Comparison of ENCODE assay signal across 16 cellular contexts in the genomic region with DNA sequence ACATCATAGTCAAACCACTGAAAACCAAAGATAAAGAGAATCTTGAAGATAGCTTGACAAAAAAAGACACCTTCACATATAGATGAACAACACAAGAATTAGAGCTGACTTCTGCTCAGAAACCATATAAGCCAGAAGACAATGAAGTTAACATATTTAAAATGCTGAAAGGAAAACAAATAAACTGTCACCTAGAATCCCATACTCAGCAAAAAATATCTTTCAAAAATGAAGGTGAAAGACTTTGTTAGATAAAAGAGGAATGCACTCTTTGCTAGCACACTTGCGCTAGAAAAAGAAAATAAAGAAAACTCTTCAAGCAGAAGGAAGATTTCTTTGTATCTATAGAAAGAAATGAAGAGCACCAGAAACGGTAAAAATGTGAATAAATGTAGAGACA. TPM values are rescaled to one million over a fixed set of nuclear protein-coding genes. Genes with fewer than 3 reads are reported as not detected.
DNase-seq lines count a peak whose midpoint lies in the region; ATAC-seq, FAIRE-seq and TF ChIP-seq lines count a peak whose summit lies in the region.
"Had no signal": no experiment of that assay in that cellular context is flagged by ENCODE, and none has a peak within 500 bp of the region (broad histone marks: within the 10 kb centered on the region; RNA-seq: fewer than 3 reads in every experiment).

No MANE protein-coding gene starts in this region.

- FAIRE-seq in A549 (lab: Jason Lieb, UNC), result no peak
- no peak for FAIRE-seq in K562 (lab: Jason Lieb, UNC)
- FAIRE-seq: A204.1, GM12878, GM18507 had no signal

- no peaks in the 10 kb centered on the region for H3K4me1 ChIP-seq in A549
- H3K4me1 ChIP-seq in CD4-positive, alpha-beta memory T cell (ENCODE audit: insufficient read depth, low read length), result peaks cover 9% of the 10 kb centered on the region
- H3K4me1 ChIP-seq in K562 (replicated peaks in 1 of 2; ENCODE audit: control insufficient read depth in 2 of 2, insufficient read depth in 2 of 2, low read length in 2 of 2), result no peaks in the 10 kb centered on the region
- H3K4me1 ChIP-seq: BE2C had no signal

- peaks cover 22 to 38% (median 27%) of the 10 kb centered on the region in 4 donors for H3K4me1 Mint-ChIP-seq in CD4-positive, alpha-beta memory T cell
- peaks cover 23 to 35% of the 10 kb centered on the region in 2 donors for H3K4me1 Mint-ChIP-seq in natural killer cell
- H3K4me1 Mint-ChIP-seq in Calu3 (ENCODE audit: low read depth, unreplicated experiment), result no peaks in the 10 kb centered on the region

- TF ChIP-seq RAD21 in A549 (conservative IDR thresholded peaks at IDR 0.05 in 1 of 2, IDR thresholded peaks at IDR 0.05 in 1 of 2) (no peak), K562 (CRISPR knock-in tag; conservative IDR thresholded peaks at IDR 0.05 in 1 of 2, IDR thresholded peaks at IDR 0.05 in 1 of 2) (no peak)

- CTCF ChIA-PET in A549 (lab: Yijun Ruan, JAX) (no interaction called here), K562 (lab: Yijun Ruan, JAX; ENCODE audit: low intra/inter-chr PET ratio) (no interaction called here), Calu3 (lab: Charles Lee) (no interaction called here)
- CTCF ChIA-PET in CD4-positive, alpha-beta memory T cell (lab: Charles Lee; ENCODE audit: partially characterized antibody), result no interaction called here

- in situ Hi-C loops in K562 (cut with MboI), result no loop called here

- peak overlapping the region in 1 of 8 donors; percentile 35 for H3K4me3 Mint-ChIP-seq in CD4-positive, alpha-beta memory T cell
- no peak overlapping the region for H3K4me3 Mint-ChIP-seq in natural killer cell
- no peak overlapping the region for H3K4me3 Mint-ChIP-seq in Calu3 (ENCODE audit: low read depth, unreplicated experiment)
- H3K4me3 Mint-ChIP-seq: GM23338 had no signal

- WGBS in A549 (ENCODE audit: missing lambda C conversion rate), result 92% methylated on average over 2 of the region's 2 CpGs
- WGBS in K562 (ENCODE audit: insufficient coverage, low coverage, missing lambda C conversion rate), result 54% methylated on average over 2 of the region's 2 CpGs

- H3K27me3 Mint-ChIP-seq in CD4-positive, alpha-beta memory T cell, result no peaks in the 10 kb centered on the region
- H3K27me3 Mint-ChIP-seq in natural killer cell (ENCODE audit: low read depth in 2 of 2) (no peaks in the 10 kb centered on the region), Calu3 (ENCODE audit: unreplicated experiment) (no peaks in the 10 kb centered on the region)

- H3K9me1 ChIP-seq in K562 (ENCODE audit: control insufficient read depth, insufficient read depth, low read length), result no peaks in the 10 kb centered on the region

- H3K4me2 ChIP-seq in A549 (no peak overlapping the region), K562 (ENCODE audit: insufficient read depth, low read length) (no peak overlapping the region)
- H3K4me2 ChIP-seq: GM23338 had no signal

- TF ChIP-seq CTCF in A549 (IDR thresholded peaks at IDR 0.05) (no peak), K562 (IDR thresholded peaks at IDR 0.05 in 2 of 3, conservative IDR thresholded peaks at IDR 0.05 in 1 of 3; ENCODE audit: insufficient read depth in 2 of 3, low read depth in 1 of 3, low read length in 3 of 3) (no peak), natural killer cell (IDR thresholded peaks at IDR 0.05) (no peak), Calu3 (IDR thresholded peaks at IDR 0.05; ENCODE audit: unreplicated experiment) (no peak)

- no peak for TF ChIP-seq EP300 in A549 (IDR thresholded peaks at IDR 0.05)
- no peak for TF ChIP-seq EP300 in K562 (IDR thresholded peaks at IDR 0.05; ENCODE audit: low read length)

- peaks cover 72 to 73% of the 10 kb centered on the region in 2 donors for H3K36me3 Mint-ChIP-seq in CD4-positive, alpha-beta memory T cell
- H3K36me3 Mint-ChIP-seq in natural killer cell (no peaks in the 10 kb centered on the region), Calu3 (ENCODE audit: insufficient read depth, unreplicated experiment) (peaks cover 22% of the 10 kb centered on the region)

- no peak overlapping the region for H2AFZ ChIP-seq in K562 (ENCODE audit: low read depth, low read length)
- H2AFZ ChIP-seq: GM23338 had no signal

- BruUV-seq in K562 (replicated peaks; lab: Mats Ljungman, UMichigan) (no TSS peak), Calu3 (replicated peaks; lab: Mats Ljungman, UMichigan) (no TSS peak)

- POLR2A ChIA-PET in A549 (lab: Yijun Ruan, JAX), result no interaction called here
- POLR2A ChIA-PET in CD4-positive, alpha-beta memory T cell (lab: Charles Lee; ENCODE audit: partially characterized antibody), result no interaction called here
- POLR2A ChIA-PET in K562 (lab: Yijun Ruan, JAX), result no interaction called here

- H3K27ac Mint-ChIP-seq in CD4-positive, alpha-beta memory T cell, result peak overlapping the region in 4 of 7 donors; percentile 11 to 67 (median 52)
- H3K27ac Mint-ChIP-seq in natural killer cell (peak overlapping the region; percentile 13 to 25), Calu3 (ENCODE audit: unreplicated experiment) (no peak overlapping the region)
- H3K27ac Mint-ChIP-seq: GM23338 had no signal

- no peak for TF ChIP-seq POLR2A in A549 (IDR thresholded peaks at IDR 0.05; ENCODE audit: low read length)
- no peak for TF ChIP-seq POLR2A in K562 (conservative IDR thresholded peaks at IDR 0.05)

- DNase-seq in A549 (ENCODE audit: low read depth in 1 of 2, low spot score in 1 of 2) (no peak), K562 (ENCODE audit: extremely low read depth in 1 of 4, low spot score in 3 of 4) (no peak), natural killer cell (no peak), DMS114 treated with DMSO at 0.1 percent for 48 hours (lab: John Stamatoyannopoulos, UW; ENCODE audit: unreplicated experiment) (no peak), Calu3 (no peak)
- DNase-seq in CD4-positive, alpha-beta memory T cell, result no peak
- no peak for DNase-seq in stimulated activated naive CD4-positive, alpha-beta T cell (lab: John Stamatoyannopoulos, UW)
- DNase-seq: BE2C, DMS 273 treated with DMSO at 0.1 percent for 48 hours, DMS79, H7 had no signal

- H3K27ac ChIP-seq in A549 (no peak overlapping the region), K562 (ENCODE audit: extremely low read depth, low read depth, low read length) (no peak overlapping the region)
- no peak overlapping the region for H3K27ac ChIP-seq in CD4-positive, alpha-beta memory T cell (ENCODE audit: low read depth, low read length)
- H3K27ac ChIP-seq: C4-2B had no signal

- H3K4me3 ChIP-seq in A549, result no peak overlapping the region
- no peak overlapping the region for H3K4me3 ChIP-seq in CD4-positive, alpha-beta memory T cell (ENCODE audit: low read length in 2 of 2)
- H3K4me3 ChIP-seq in K562, result no peak overlapping the region
- H3K4me3 ChIP-seq: GM12878, GM23338 had no signal

- H3K9ac ChIP-seq in K562 (ENCODE audit: insufficient read depth in 1 of 2, low read depth in 2 of 2, low read length in 2 of 2), result no peak overlapping the region

- no peaks in the 10 kb centered on the region for H4K20me1 ChIP-seq in K562 (replicated peaks; ENCODE audit: control insufficient read depth, insufficient read depth, low read length)

- H3K9me3 ChIP-seq in A549, result no peaks in the 10 kb centered on the region
- no peaks in the 10 kb centered on the region for H3K9me3 ChIP-seq in CD4-positive, alpha-beta memory T cell (ENCODE audit: control insufficient read depth in 1 of 2, low read length in 2 of 2)
- H3K9me3 ChIP-seq in K562 (replicated peaks; ENCODE audit: control insufficient read depth, insufficient read depth, low read depth, low read length), result no peaks in the 10 kb centered on the region
- H3K9me3 ChIP-seq: BE2C had no signal

- no peaks in the 10 kb centered on the region for H3K27me3 ChIP-seq in CD4-positive, alpha-beta memory T cell (ENCODE audit: insufficient read depth, low read length)
- no peaks in the 10 kb centered on the region for H3K27me3 ChIP-seq in K562 (ENCODE audit: control insufficient read depth in 2 of 2, insufficient read depth in 2 of 2, low read length in 2 of 2)
- H3K27me3 ChIP-seq: BE2C had no signal

- H3K9me3 Mint-ChIP-seq in CD4-positive, alpha-beta memory T cell, result peaks cover 0 to 2% (median 0%) of the 10 kb centered on the region in 8 donors
- H3K9me3 Mint-ChIP-seq in natural killer cell, result no peaks in the 10 kb centered on the region
- H3K9me3 Mint-ChIP-seq in Calu3 (ENCODE audit: low read depth, unreplicated experiment), result no peaks in the 10 kb centered on the region
- H3K9me3 Mint-ChIP-seq: GM23338 had no signal

- intact Hi-C loops in CD4-positive, alpha-beta memory T cell (cut with micrococcal nuclease), result no loop called here
- intact Hi-C loops in K562 (cut with micrococcal nuclease), result no loop called here
- intact Hi-C loops in natural killer cell (cut with micrococcal nuclease), result no loop called here
- intact Hi-C loops in Calu3 (cut with micrococcal nuclease; ENCODE audit: unreplicated experiment), result no loop called here

- H3K79me2 ChIP-seq in K562 (ENCODE audit: control insufficient read depth, insufficient read depth, low read length), result no peaks in the 10 kb centered on the region

- ATAC-seq in A549 (no peak), K562 (no peak), natural killer cell (no peak)
- ATAC-seq: GM12878, GM23338 had no signal

- H3K36me3 ChIP-seq in CD4-positive, alpha-beta memory T cell (ENCODE audit: insufficient read depth, low read length), result peaks cover 24% of the 10 kb centered on the region
- peaks cover 15% of the 10 kb centered on the region; the same call in 1 of the 3 replicates for H3K36me3 ChIP-seq in K562 (ENCODE audit: control insufficient read depth, insufficient read depth, low read length)
- H3K36me3 ChIP-seq: BE2C had no signal

RNA-seq across cellular contexts. Expression of a gene that starts 49.5 kb away (rescaled TPM):
- polyA plus RNA-seq in A549 (2011; rRNA removed) (65.8 and 70.4 TPM in 2 replicates), A549 (2017; fragmentation: RNase III; extraction: RNeasy Plus Mini Kit Qiagen cat#74134 plus additional on column Dnase treatment) (25.8 to 26.9 TPM (median 26.8 TPM) in 3 replicates), K562 (2011; rRNA removed) (17.3 and 21.9 TPM in 2 replicates), K562 (2014; fragmentation: Illumina TruSeq; extraction: Trizol) (18.4 and 21.4 TPM in 2 replicates), K562 (2014; fragmentation: Nextera tagmentation; extraction: Ambion mirVana) (10 to 100 TPM in 1 of 2 experiments, 1 to 10 TPM in 1; 6.3 to 16.0 TPM), K562 (2014; rRNA removed) (13.6 and 15.2 TPM in 2 replicates)
- 13.5 and 17.6 TPM in 2 replicates for polyA plus RNA-seq in A549 (2012; cell fraction: cytosol; rRNA removed)
- 22.0 and 25.8 TPM in 2 replicates for polyA plus RNA-seq in A549 (2012; cell fraction: nucleus; rRNA removed)
- polyA minus RNA-seq in A549 (2011; rRNA and poly(A)+ RNA removed), result 72.5 and 83.8 TPM in 2 replicates
- 10 to 100 TPM; 90.0 to 92.9 TPM for total RNA-seq in CD4-positive, alpha-beta memory T cell
- polyA plus RNA-seq in CD4-positive, alpha-beta memory T cell, result 10 to 100 TPM; 51.0 to 65.3 TPM
- 34.3 and 63.7 TPM in 2 replicates for total RNA-seq in K562 (2011; cell fraction: chromatin; rRNA removed; ENCODE audit: low replicate concordance)
- total RNA-seq in K562 (2011; cell fraction: nucleolus; rRNA removed), result 19.5 and 21.2 TPM in 2 replicates
- total RNA-seq in K562 (2011; cell fraction: nucleoplasm; rRNA removed), result 26.8 and 36.2 TPM in 2 replicates
- total RNA-seq in K562 (2014; rRNA removed) (12.8 and 14.0 TPM in 2 replicates), K562 (2014; rRNA removed; fragmentation: Illumina TruSeq; extraction: Trizol) (19.9 and 21.0 TPM in 2 replicates), K562 (2015; rRNA removed; fragmentation: Illumina TruSeq; extraction: Trizol) (24.7 and 26.3 TPM in 2 replicates), K562 (2021) (18.8 and 19.3 TPM in 2 replicates), natural killer cell (10 to 100 TPM; 83.5 to 90.1 (median 84.0) TPM), Calu3 (2022) (77.6 and 78.3 TPM in 2 replicates)
- 11.4 and 12.4 TPM in 2 replicates for polyA plus RNA-seq in K562 (2011; cell fraction: cytosol; rRNA removed)
- 23.9 and 24.2 TPM in 2 replicates for polyA plus RNA-seq in K562 (2011; cell fraction: nucleus; rRNA removed)
- polyA plus RNA-seq in K562 (2012), result 15.9 and 26.8 TPM in 2 replicates
- 38.4 and 47.6 TPM in 2 replicates for polyA minus RNA-seq in K562 (2011; rRNA and poly(A)+ RNA removed)
- 11.2 and 16.6 TPM in 2 replicates for polyA minus RNA-seq in K562 (2011; cell fraction: cytosol; rRNA and poly(A)+ RNA removed)
- 20.2 and 27.4 TPM in 2 replicates for polyA minus RNA-seq in K562 (2011; cell fraction: nucleus; rRNA and poly(A)+ RNA removed)
